8 cellular contexts compared by ENCODE assay signal in the genomic region with DNA sequence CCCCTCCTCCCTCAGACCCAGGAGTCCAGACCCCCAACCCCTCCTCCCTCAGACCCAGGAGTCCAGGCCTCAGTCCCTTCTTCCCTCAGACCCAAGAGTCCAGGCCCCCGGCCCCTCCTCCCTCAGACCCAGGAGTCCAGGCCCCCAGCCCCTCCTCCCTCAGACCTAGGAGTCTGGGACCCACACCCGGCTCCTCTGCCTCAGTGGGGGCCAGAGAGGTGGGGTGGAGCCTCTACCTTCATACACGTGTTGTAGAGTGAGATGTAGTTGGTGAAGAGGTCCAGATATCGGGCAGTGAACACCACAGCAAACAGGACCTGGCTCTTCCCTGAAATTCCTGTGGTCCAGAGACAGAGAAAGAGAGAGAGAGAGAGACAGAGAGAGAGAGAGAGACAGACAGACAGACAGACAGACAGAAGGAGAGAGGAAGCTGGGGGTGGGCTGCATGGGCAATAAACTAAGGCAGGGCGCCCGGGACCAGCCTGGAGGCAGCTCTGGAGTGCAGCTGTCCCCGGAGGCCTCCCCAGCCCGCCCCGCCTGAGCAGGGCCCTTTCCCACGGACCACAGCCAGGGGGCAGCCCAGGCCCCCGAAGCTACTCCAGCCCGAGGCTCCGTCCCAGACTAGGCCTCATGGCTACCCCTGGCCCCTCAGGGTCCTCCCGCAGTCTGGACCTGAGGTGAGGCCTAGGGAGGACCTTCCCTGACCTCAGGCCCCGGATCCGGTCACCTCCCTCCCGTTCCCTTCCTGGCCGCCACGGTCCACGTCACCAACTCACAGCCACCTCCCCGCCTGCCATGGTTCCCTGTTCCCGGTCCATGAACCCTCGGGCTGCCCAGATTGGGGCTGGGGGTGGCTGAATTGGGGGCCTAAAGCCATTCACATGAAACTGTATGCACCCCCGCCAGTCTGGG. TPM values are rescaled to one million over a fixed set of nuclear protein-coding genes. Genes with fewer than 3 reads are reported as not detected.
A peak's percentile ranks its signal among the peaks of the same experiment; 100 is the strongest.
DNase-seq lines count a peak whose midpoint lies in the region; ATAC-seq and TF ChIP-seq lines count a peak whose summit lies in the region.

No MANE protein-coding gene starts in this region.

- H3K9me3 ChIP-seq in HCT116 (ENCODE audit: control insufficient read depth in 1 of 2, insufficient read depth in 1 of 2, low read depth in 1 of 2, low read length in 2 of 2) = no peaks in the 10 kb centered on the region
- H3K9me3 ChIP-seq in OCI-LY3 (ENCODE audit: insufficient read depth, low read length) = no peaks in the 10 kb centered on the region
- no peaks in the 10 kb centered on the region for H3K9me3 ChIP-seq in fibroblast of lung (ENCODE audit: control insufficient read depth, insufficient read depth, low read depth, low read length)

- H3K4me3 Mint-ChIP-seq in naive thymus-derived CD8-positive, alpha-beta T cell = peak overlapping the region; percentile 91 to 95 (median 92)

- H3K4me2 ChIP-seq in HCT116 (ENCODE audit: low read length) (peak overlapping the region; percentile 90), OCI-LY3 (ENCODE audit: low read length) (peak overlapping the region; percentile 90), fibroblast of lung (ENCODE audit: extremely low read depth, insufficient read depth, low read length) (peak overlapping the region; percentile 76)

- H3K4me1 ChIP-seq in HCT116 (ENCODE audit: control insufficient read depth in 1 of 2, insufficient read depth in 2 of 2, low read length in 2 of 2) = peaks cover 9 to 45% of the 10 kb centered on the region in 2 experiments
- H3K4me1 ChIP-seq in OCI-LY3 (ENCODE audit: low read length) = peaks cover 23% of the 10 kb centered on the region
- H3K4me1 ChIP-seq in fibroblast of lung (ENCODE audit: control insufficient read depth, extremely low read depth, insufficient read depth, low read length) = no peaks in the 10 kb centered on the region

- intact Hi-C loops in HCT116 (cut with micrococcal nuclease) = loop anchor here (10.0 kb wide), 2 partner anchors 66 to 104 kb away; a partner anchor contains a TSS

- no TSS peak for BruUV-seq in HCT116 (replicated peaks; lab: Mats Ljungman, UMichigan)

- ATAC-seq in HCT116 = peak; percentile 60
- ATAC-seq in naive thymus-derived CD8-positive, alpha-beta T cell = peak; percentile 55 to 73

- H3K36me3 ChIP-seq in HCT116 (ENCODE audit: control insufficient read depth in 1 of 2, insufficient read depth in 2 of 2, low read length in 2 of 2) (peaks cover 24 to 29% of the 10 kb centered on the region in 2 experiments), OCI-LY3 (replicated peaks; ENCODE audit: low read depth, low read length) (peaks cover 23% of the 10 kb centered on the region), fibroblast of lung (ENCODE audit: control insufficient read depth, insufficient read depth, low read length) (peaks cover 12% of the 10 kb centered on the region)

- TF ChIP-seq RAD21 in HCT116 (IDR thresholded peaks at IDR 0.05; ENCODE audit: low read depth) = no peak; the same call in 1 of the 2 replicates

- H3K4me3 ChIP-seq in HCT116 (replicated peaks in 1 of 2; ENCODE audit: low read depth in 1 of 2, low read length in 2 of 2) = peak overlapping the region; percentile 82 to 96
- H3K4me3 ChIP-seq in OCI-LY3 (ENCODE audit: low read length) = peak overlapping the region; percentile 85
- H3K4me3 ChIP-seq in fibroblast of lung (replicated peaks in 1 of 4; ENCODE audit: control extremely low read depth in 1 of 4, insufficient read depth in 1 of 4, low read depth in 3 of 4, low read length in 4 of 4) = peak overlapping the region; percentile 91 to 96 (median 95)

- H3K4me1 Mint-ChIP-seq in naive thymus-derived CD8-positive, alpha-beta T cell = peaks cover 21 to 51% (median 34%) of the 10 kb centered on the region in 4 donors

- peaks cover 46% of the 10 kb centered on the region for H3K79me2 ChIP-seq in HCT116 (ENCODE audit: insufficient read depth, low read length)
- H3K79me2 ChIP-seq in OCI-LY3 (ENCODE audit: low read length) = peaks cover 20% of the 10 kb centered on the region
- H3K79me2 ChIP-seq in fibroblast of lung (ENCODE audit: control insufficient read depth, insufficient read depth, low read length) = peaks cover 22% of the 10 kb centered on the region

- H4K20me1 ChIP-seq in HCT116 (ENCODE audit: insufficient read depth) (0 out of 2 replicates have a peak, but pooled peaks cover 2% of the 10 kb centered on the region), OCI-LY3 (ENCODE audit: insufficient read depth, low read length) (no peaks in the 10 kb centered on the region), fibroblast of lung (ENCODE audit: control insufficient read depth, extremely low read depth, insufficient read depth, low read length) (no peaks in the 10 kb centered on the region)

- peaks cover 6 to 19% (median 10%) of the 10 kb centered on the region in 5 donors for H3K27me3 Mint-ChIP-seq in naive thymus-derived CD8-positive, alpha-beta T cell

- no peaks in the 10 kb centered on the region for H3K9me3 Mint-ChIP-seq in naive thymus-derived CD8-positive, alpha-beta T cell

- no peaks in the 10 kb centered on the region for H3K9me2 ChIP-seq in HCT116 (ENCODE audit: insufficient read depth)

- peak overlapping the region; percentile 69 to 97 (median 94) for H3K27ac Mint-ChIP-seq in naive thymus-derived CD8-positive, alpha-beta T cell

- peaks cover 0 to 32% (median 2%) of the 10 kb centered on the region in 3 donors for H3K36me3 Mint-ChIP-seq in naive thymus-derived CD8-positive, alpha-beta T cell

- no peak for TF ChIP-seq POLR2A in HCT116 (IDR thresholded peaks at IDR 0.05; ENCODE audit: borderline replicate concordance, extremely low read depth, insufficient read depth, insufficient read length)

- TF ChIP-seq CTCF in HCT116 (IDR thresholded peaks at IDR 0.05 in 2 of 3, conservative IDR thresholded peaks at IDR 0.05 in 1 of 3; ENCODE audit: borderline replicate concordance in 1 of 3, insufficient read depth in 1 of 3, low read depth in 2 of 3, low read length in 2 of 3) = peak; percentile 24 to 56 (median 50); a peak in 5 of 6 replicates
- TF ChIP-seq CTCF in OCI-LY3 (IDR thresholded peaks at IDR 0.05; ENCODE audit: low read depth, low read length) = peak; percentile 54
- TF ChIP-seq CTCF in fibroblast of lung (conservative IDR thresholded peaks at IDR 0.05 in 1 of 2, IDR thresholded peaks at IDR 0.05 in 1 of 2; ENCODE audit: low read depth in 1 of 2, low read length in 2 of 2) = peak; percentile 71 to 73

- DNase-seq in CMK (ENCODE audit: low read depth) (peak; percentile 66), HCT116 (ENCODE audit: low read depth, low spot score) (no peak), fibroblast of lung (ENCODE audit: low read depth in 2 of 2) (peak; percentile 61 to 62), mesenteric fat pad (ENCODE audit: low spot score) (no peak)
- DNase-seq in activated T-helper 9 cell treated with anti-CD3 and anti-CD28 coated beads, Interleukin-2, amount 50 U/mL, for 16 hours (ENCODE audit: low read depth) = peak; percentile 51
- peak in 9 of 10 donors; percentile 48 to 65 (median 60) for DNase-seq in naive thymus-derived CD8-positive, alpha-beta T cell

- POLR2A ChIA-PET in HCT116 (lab: Charles Lee) = interaction anchor here (1.0 kb wide), 1 partner anchor 9 kb away, joined by 6 read pairs; no protein-coding TSS in a partner anchor
- POLR2A ChIA-PET in naive thymus-derived CD8-positive, alpha-beta T cell (lab: Charles Lee) = interaction anchor here (0.6 to 2.2 kb wide), 10 partner anchors 9 to 420 kb away, joined by 3 to 29 read pairs (median 4); a partner anchor contains a TSS

- H3K27me3 ChIP-seq in HCT116 (ENCODE audit: insufficient read depth, low read length) = no peaks in the 10 kb centered on the region
- peaks cover 17% of the 10 kb centered on the region for H3K27me3 ChIP-seq in OCI-LY3 (ENCODE audit: low read depth, low read length)
- H3K27me3 ChIP-seq in fibroblast of lung (ENCODE audit: control insufficient read depth, insufficient read depth, low read length) = peaks cover 14% of the 10 kb centered on the region

- RAD21 ChIA-PET in HCT116 (lab: Charles Lee; ENCODE audit: low non-redundant PET in 1 of 2, low total read pairs in 2 of 2, uncharacterized antibody in 2 of 2, unreplicated experiment in 2 of 2) = interaction anchor here in 1 of 2 experiments (1.3 kb wide), 1 partner anchor 26 kb away, joined by 4 read pairs; a partner anchor contains a TSS

- CTCF ChIA-PET in HCT116 (lab: Charles Lee) = interaction anchor here (0.8 to 2.3 kb wide), 15 partner anchors 10 to 427 kb away, joined by 3 to 20 read pairs (median 6); a partner anchor contains a TSS

- peak overlapping the region; percentile 80 for H3K27ac ChIP-seq in HCT116 (ENCODE audit: low read depth, low read length)
- peak overlapping the region; percentile 77 for H3K27ac ChIP-seq in OCI-LY3 (ENCODE audit: low read length)
- H3K27ac ChIP-seq in fibroblast of lung (ENCODE audit: insufficient read depth, low read length) = peak overlapping the region; percentile 97
- peak overlapping the region; percentile 74 for H3K27ac ChIP-seq in temporal lobe (ENCODE audit: low read depth, low read length)

- H2AFZ ChIP-seq in HCT116 (ENCODE audit: low read depth, low read length, poor library complexity, severe bottlenecking) (no peak overlapping the region), OCI-LY3 (ENCODE audit: low read depth, low read length) (0 out of 2 replicates have a peak overlapping the region, but pooled peaks have one; percentile 8), fibroblast of lung (ENCODE audit: low read length) (peak overlapping the region; percentile 85)

- H3K9ac ChIP-seq in HCT116 (ENCODE audit: low read length) (peak overlapping the region; percentile 100), OCI-LY3 (ENCODE audit: low read length) (peak overlapping the region; percentile 93), fibroblast of lung (ENCODE audit: insufficient read depth, low read length) (peak overlapping the region; percentile 98)

RNA-seq across cellular contexts. Expression of a gene that starts 0.9 kb away (rescaled TPM):
- total RNA-seq in HCT116 (2021; ENCODE audit: unreplicated experiment) = 212 TPM
- 235 and 236 TPM in 2 replicates for polyA plus RNA-seq in HCT116 (2012)
- total RNA-seq in fibroblast of lung = 42.4 and 59.0 TPM in 2 replicates
- 145 TPM in 2 replicates for polyA plus RNA-seq in fibroblast of lung
- polyA plus RNA-seq in fibroblast of lung (2012) = 220 and 240 TPM in 2 replicates
- polyA minus RNA-seq in fibroblast of lung (ENCODE audit: low replicate concordance) = 405 and 524 TPM in 2 replicates
- total RNA-seq in naive thymus-derived CD8-positive, alpha-beta T cell = 10 to 100 TPM; 49.6 TPM
- polyA plus RNA-seq in naive thymus-derived CD8-positive, alpha-beta T cell = 10 to 100 TPM; 21.3 to 24.8 (median 22.5) TPM
- 22.1 TPM for total RNA-seq in temporal lobe
- 113 TPM for total RNA-seq in mesenteric fat pad

RNA-seq across cellular contexts. Expression of a gene that starts 3.0 kb away (rescaled TPM):
- total RNA-seq in HCT116 (2021; ENCODE audit: unreplicated experiment) (26.2 TPM), fibroblast of lung (under 0.01 TPM in 2 replicates), temporal lobe (3.7 TPM), mesenteric fat pad (0.48 TPM)
- polyA plus RNA-seq in HCT116 (2012) = 25.2 and 27.0 TPM in 2 replicates
- polyA plus RNA-seq in fibroblast of lung = 0.08 and 0.09 TPM in 2 replicates
- 0.54 and 0.63 TPM in 2 replicates for polyA plus RNA-seq in fibroblast of lung (2012)
- 0.98 and 1.4 TPM in 2 replicates for polyA minus RNA-seq in fibroblast of lung (ENCODE audit: low replicate concordance)
- total RNA-seq in naive thymus-derived CD8-positive, alpha-beta T cell = under 1 TPM; 0.08 to 0.11 TPM
- not detected for polyA plus RNA-seq in naive thymus-derived CD8-positive, alpha-beta T cell

RNA-seq across cellular contexts. Expression of a gene that starts 26.3 kb away (rescaled TPM):
- total RNA-seq in HCT116 (2021; ENCODE audit: unreplicated experiment) = 0.49 TPM
- polyA plus RNA-seq in HCT116 (2012) = 0.44 and 0.62 TPM in 2 replicates
- total RNA-seq in fibroblast of lung = not detected in 2 replicates
- polyA plus RNA-seq in fibroblast of lung = not detected in 2 replicates
- polyA plus RNA-seq in fibroblast of lung (2012) = not detected in 2 replicates
- not detected in 2 replicates for polyA minus RNA-seq in fibroblast of lung (ENCODE audit: low replicate concordance)
- total RNA-seq in naive thymus-derived CD8-positive, alpha-beta T cell = not detected
- not detected for polyA plus RNA-seq in naive thymus-derived CD8-positive, alpha-beta T cell
- not detected for total RNA-seq in temporal lobe
- total RNA-seq in mesenteric fat pad = not detected

RNA-seq across cellular contexts. Expression of a gene that starts 26.7 kb away (rescaled TPM):
- total RNA-seq in HCT116 (2021; ENCODE audit: unreplicated experiment) (13.2 TPM), fibroblast of lung (2.8 and 8.3 TPM in 2 replicates), temporal lobe (3.2 TPM), mesenteric fat pad (5.8 TPM)
- polyA plus RNA-seq in HCT116 (2012) = 10.1 and 10.6 TPM in 2 replicates
- polyA plus RNA-seq in fibroblast of lung = 3.9 and 4.0 TPM in 2 replicates
- polyA plus RNA-seq in fibroblast of lung (2012) = 3.7 and 5.2 TPM in 2 replicates
- 5.4 and 12.3 TPM in 2 replicates for polyA minus RNA-seq in fibroblast of lung (ENCODE audit: low replicate concordance)
- 10 to 100 TPM; 25.0 to 29.4 TPM for total RNA-seq in naive thymus-derived CD8-positive, alpha-beta T cell
- 10 to 100 TPM in 1 of 3 donors, 1 to 10 TPM in 2; 3.9 to 10.7 (median 4.9) TPM for polyA plus RNA-seq in naive thymus-derived CD8-positive, alpha-beta T cell

RNA-seq across cellular contexts. Expression of a gene that starts 55.3 kb away (rescaled TPM):
- total RNA-seq in HCT116 (2021; ENCODE audit: unreplicated experiment) (64.8 TPM), fibroblast of lung (9.1 and 12.1 TPM in 2 replicates), temporal lobe (6.1 TPM), mesenteric fat pad (39.0 TPM)
- 25.1 and 25.5 TPM in 2 replicates for polyA plus RNA-seq in HCT116 (2012)
- polyA plus RNA-seq in fibroblast of lung = 14.7 and 21.9 TPM in 2 replicates
- 17.6 and 32.0 TPM in 2 replicates for polyA plus RNA-seq in fibroblast of lung (2012)
- 12.0 and 19.1 TPM in 2 replicates for polyA minus RNA-seq in fibroblast of lung (ENCODE audit: low replicate concordance)
- 10 to 100 TPM; 39.1 to 41.2 TPM for total RNA-seq in naive thymus-derived CD8-positive, alpha-beta T cell
- 10 to 100 TPM; 32.9 to 59.9 (median 40.3) TPM for polyA plus RNA-seq in naive thymus-derived CD8-positive, alpha-beta T cell

Comparison
In these comparisons a context has a peak if more than half of its experiments do, and no peak if none do; other contexts are left out.
1. DNase-seq: peak in CMK (single experiment), activated T-helper 9 cell treated with anti-CD3 and anti-CD28 coated beads, Interleukin-2, amount 50 U/mL, for 16 hours (single experiment), fibroblast of lung (2 of 2) and naive thymus-derived CD8-positive, alpha-beta T cell (9 of 10); none in HCT116 (single experiment) and mesenteric fat pad (single experiment).
2. Peak in every context shown above with its lines, with median percentiles within 50 percentile points of each other: H3K27ac ChIP-seq, H3K4me2 ChIP-seq, H3K4me3 ChIP-seq, H3K9ac ChIP-seq and CTCF ChIP-seq.